ENCODE assay signal across 1 cellular context in genomic region chr2:141348481-141348880, GRCh38.
TF ChIP-seq lines count a peak whose summit lies in the region.

No MANE protein-coding gene starts in this region.

TF ChIP-seq in SK-N-SH, 30 proteins besides CTCF, POLR2A, EP300 and RAD21 (continued from another document):
- TF ChIP-seq ZBTB33 (IDR thresholded peaks at IDR 0.05; ENCODE audit: borderline replicate concordance, low read depth) = no peak
- TF ChIP-seq SIN3A (IDR thresholded peaks at IDR 0.05; ENCODE audit: borderline replicate concordance, low read depth, low read length) = no peak
- TF ChIP-seq MXI1 (IDR thresholded peaks at IDR 0.05; ENCODE audit: low read depth, low read length) = no peak
- TF ChIP-seq TAF1 (IDR thresholded peaks at IDR 0.05; ENCODE audit: borderline replicate concordance, low read depth, low read length) = no peak
